ENCODE assay signal across 8 cellular contexts in the genomic region with DNA sequence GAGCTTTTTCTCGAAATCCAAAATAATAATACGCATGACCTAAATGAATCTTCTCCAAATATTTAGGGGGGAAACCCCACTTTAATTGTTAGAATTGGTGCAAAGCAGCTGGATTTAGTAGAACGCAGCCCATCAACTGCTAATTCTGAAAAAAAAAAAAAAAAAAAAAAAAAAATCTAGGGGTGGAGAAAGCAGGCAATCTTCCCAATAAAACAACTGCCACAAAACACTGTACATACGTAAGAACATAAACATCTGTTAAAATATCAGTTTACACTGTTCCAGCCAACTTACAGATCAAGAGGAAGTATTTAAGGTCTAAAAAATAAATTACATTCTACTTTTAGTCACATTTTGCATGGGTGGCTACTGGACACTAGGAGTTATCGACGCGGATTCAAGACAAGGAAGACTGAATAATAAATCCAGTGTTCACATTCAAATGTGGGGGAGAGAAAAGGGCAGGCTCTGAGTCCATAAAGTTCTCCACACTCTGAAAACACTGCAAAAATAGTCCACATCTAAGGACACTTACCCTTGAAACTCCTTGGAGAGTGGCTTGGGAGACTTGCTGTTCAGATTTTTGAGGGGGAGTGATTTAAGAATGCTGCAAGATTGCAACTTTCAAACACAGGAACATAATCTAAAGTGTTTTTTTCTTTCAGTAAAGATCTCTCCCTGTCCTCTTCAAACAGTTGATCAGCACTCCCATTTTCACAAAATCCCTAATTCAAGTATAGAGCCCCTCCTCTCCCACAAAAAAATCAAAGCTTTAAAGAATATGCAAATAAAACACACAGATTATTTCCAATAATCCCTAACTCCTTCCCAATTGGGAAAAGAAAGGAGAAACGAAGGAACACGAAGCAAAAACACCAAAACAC. TPM values are rescaled to one million over a fixed set of nuclear protein-coding genes. Genes with fewer than 3 reads are reported as not detected.
A peak's percentile ranks its signal among the peaks of the same experiment; 100 is the strongest.
DNase-seq lines count a peak whose midpoint lies in the region; ATAC-seq, FAIRE-seq and TF ChIP-seq lines count a peak whose summit lies in the region.

No MANE protein-coding gene starts in this region.

- H3K4me1 Mint-ChIP-seq in glutamatergic neuron (ENCODE audit: low read depth, unreplicated experiment), result peaks cover 5% of the 10 kb centered on the region

- FAIRE-seq in GM19239 (lab: Jason Lieb, UNC), result no peak

- peak overlapping the region; percentile 79 for H3K27ac Mint-ChIP-seq in glutamatergic neuron (ENCODE audit: unreplicated experiment)

- H3K9me3 Mint-ChIP-seq in glutamatergic neuron (ENCODE audit: unreplicated experiment), result peaks cover 5% of the 10 kb centered on the region

- ATAC-seq in GM21825 (IDR thresholded peaks at IDR 0.05; ENCODE audit: unreplicated experiment), result no peak

- no peak for TF ChIP-seq CTCF in GM12865 (IDR thresholded peaks at IDR 0.05; ENCODE audit: insufficient read depth, low read depth, low read length, missing control alignments)
- no peak for TF ChIP-seq CTCF in WI38 (IDR thresholded peaks at IDR 0.05; ENCODE audit: low read depth, low read length)
- no peak for TF ChIP-seq CTCF in glutamatergic neuron (IDR thresholded peaks at IDR 0.05; ENCODE audit: partially characterized antibody, unreplicated experiment)
- TF ChIP-seq CTCF in retinal pigment epithelial cell (conservative IDR thresholded peaks at IDR 0.05; ENCODE audit: low read depth, low read length), result no peak

- H3K27me3 Mint-ChIP-seq in glutamatergic neuron (ENCODE audit: unreplicated experiment), result peaks cover 7% of the 10 kb centered on the region

- peak overlapping the region; percentile 98 for H3K4me3 Mint-ChIP-seq in glutamatergic neuron (ENCODE audit: unreplicated experiment)

- H3K4me3 ChIP-seq in GM12865 (ENCODE audit: low read depth, low read length), result peak overlapping the region; percentile 75
- peak overlapping the region; percentile 100 for H3K4me3 ChIP-seq in WI38 (ENCODE audit: low read depth, low read length)
- peak overlapping the region; percentile 100 for H3K4me3 ChIP-seq in retinal pigment epithelial cell (ENCODE audit: low read length)

- peak; percentile 25 for DNase-seq in A172 (ENCODE audit: low spot score)
- no peak for DNase-seq in GM12865 (ENCODE audit: low read depth)
- DNase-seq in glutamatergic neuron, result no peak
- no peak for DNase-seq in retinal pigment epithelial cell (ENCODE audit: low read depth)
- no peak for DNase-seq in NCI-H1092 (lab: John Stamatoyannopoulos, UW)
- no peak for DNase-seq in GM19239 (ENCODE audit: insufficient read length, low spot score)

- H3K36me3 Mint-ChIP-seq in glutamatergic neuron (ENCODE audit: unreplicated experiment), result no peaks in the 10 kb centered on the region

RNA-seq across cellular contexts. Expression of a gene that starts 1.3 kb away (rescaled TPM):
- 36.7 and 42.4 TPM in 2 replicates for total RNA-seq in A172 (2014; rRNA removed; shearing (Covaris generic))
- total RNA-seq in glutamatergic neuron (ENCODE audit: unreplicated experiment), result 46.8 TPM
